Comparison of ENCODE assay signal across 8 cellular contexts in the genomic region with DNA sequence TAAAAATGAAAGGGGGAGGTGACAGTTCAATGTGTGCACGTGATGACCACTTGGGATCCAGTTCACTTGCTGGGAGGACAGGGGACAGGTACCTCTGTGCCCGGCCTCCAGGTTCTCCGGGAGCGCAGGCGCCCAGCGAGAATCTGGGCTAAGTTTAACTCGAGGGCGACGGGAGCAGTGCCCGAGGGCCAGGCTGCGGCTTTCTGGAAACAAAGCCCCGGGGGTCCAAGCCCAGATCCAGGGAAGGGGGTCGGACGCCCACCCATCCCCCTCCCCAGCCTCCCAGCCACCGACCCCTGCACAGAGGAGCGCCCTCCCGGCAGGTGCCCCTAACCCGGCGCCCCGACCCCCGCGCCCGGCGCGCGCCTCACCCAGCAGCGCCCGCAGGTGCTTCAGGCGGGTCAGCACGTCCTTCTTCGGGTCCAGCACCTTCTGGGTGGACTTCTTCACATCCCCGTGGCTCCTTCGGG. TPM values are rescaled to one million over a fixed set of nuclear protein-coding genes. Genes with fewer than 3 reads are reported as not detected.
DNase-seq lines count a peak whose midpoint lies in the region; ATAC-seq and TF ChIP-seq lines count a peak whose summit lies in the region.

No MANE protein-coding gene starts in this region.

- DNase-seq in DMS 273 (lab: John Stamatoyannopoulos, UW; ENCODE audit: unreplicated experiment) (peak; percentile 55), DMS 273 treated with DMSO at 0.1 percent for 48 hours (lab: John Stamatoyannopoulos, UW) (no peak), HEK293T (ENCODE audit: extremely low spot score) (peak; percentile 21), NT2/D1 (ENCODE audit: low read depth, low spot score) (no peak), cerebellum (ENCODE audit: low spot score) (peak; percentile 22), lung (ENCODE audit: low spot score) (no peak), tibial nerve (ENCODE audit: low spot score in 2 of 2) (no peak)

- H3K4me1 ChIP-seq in NT2/D1 (ENCODE audit: insufficient read depth, insufficient read length) (no peaks in the 10 kb centered on the region), lung (ENCODE audit: control insufficient read depth in 2 of 2, insufficient read depth in 2 of 2, low read length in 2 of 2) (peaks cover 1 to 4% of the 10 kb centered on the region in 2 donors), tibial nerve (peaks cover 0 to 19% (median 7%) of the 10 kb centered on the region in 4 donors)

- TF ChIP-seq CTCF in lung (IDR thresholded peaks at IDR 0.05; ENCODE audit: control extremely low read depth, extremely low read depth) (no peak), tibial nerve (IDR thresholded peaks at IDR 0.05) (no peak)

- H3K4me3 ChIP-seq in NT2/D1 (ENCODE audit: insufficient read length, low read depth) (peak overlapping the region; percentile 74), lung (peak overlapping the region; percentile 69), tibial nerve (peak overlapping the region; percentile 84 to 100 (median 97))

- CTCF ChIA-PET in HEK293T (lab: Yijun Ruan, JAX) = interaction anchor here (1.2 kb wide), 1 partner anchor 108 kb away, joined by 3 read pairs; no protein-coding TSS in a partner anchor

- peak overlapping the region; percentile 86 for H3K9ac ChIP-seq in NT2/D1 (ENCODE audit: insufficient read length, low read depth)

- no peak for ATAC-seq in lung (ENCODE audit: insufficient read depth, low FRiP score)
- no peak for ATAC-seq in HG03469 (IDR thresholded peaks at IDR 0.05; ENCODE audit: unreplicated experiment)

- 1% methylated on average over 30 to 33 of the region's 33 CpGs for WGBS in lung, 2 donors
- WGBS in tibial nerve, 2 donors = 1 to 2% methylated on average over 28 to 31 of the region's 33 CpGs

- TF ChIP-seq POLR2A in tibial nerve (IDR thresholded peaks at IDR 0.05) = no peak

- H3K9me3 ChIP-seq in NT2/D1 (ENCODE audit: insufficient read depth, low read length) (no peaks in the 10 kb centered on the region), lung (ENCODE audit: control insufficient read depth in 2 of 2, insufficient read depth in 1 of 2, low read length in 1 of 2) (no peaks in the 10 kb centered on the region), tibial nerve (no peaks in the 10 kb centered on the region)

- no peak for TF ChIP-seq EP300 in tibial nerve (IDR thresholded peaks at IDR 0.05)

- no peaks in the 10 kb centered on the region for H3K36me3 ChIP-seq in NT2/D1 (ENCODE audit: insufficient read depth, insufficient read length, low read length)
- no peaks in the 10 kb centered on the region for H3K36me3 ChIP-seq in lung (ENCODE audit: control insufficient read depth in 2 of 2, insufficient read depth in 2 of 2, low read length in 2 of 2)
- H3K36me3 ChIP-seq in tibial nerve = no peaks in the 10 kb centered on the region

- no peaks in the 10 kb centered on the region for H3K27me3 ChIP-seq in NT2/D1 (ENCODE audit: insufficient read depth, insufficient read length)
- no peaks in the 10 kb centered on the region for H3K27me3 ChIP-seq in lung (ENCODE audit: control insufficient read depth, insufficient read depth)
- H3K27me3 ChIP-seq in tibial nerve = no peaks in the 10 kb centered on the region

- H3K27ac ChIP-seq in lung (ENCODE audit: low read depth in 1 of 2, low read length in 1 of 2) (peak overlapping the region; percentile 90 to 95), tibial nerve (peak overlapping the region; percentile 79 to 93 (median 90))

- POLR2A ChIA-PET in HEK293T (lab: Yijun Ruan, JAX) = interaction anchor here (0.5 to 1.7 kb wide), 14 partner anchors 8 to 113 kb away, joined by 3 to 8 read pairs (median 4); no protein-coding TSS in a partner anchor

TF ChIP-seq in HEK293T, 16 proteins besides CTCF, POLR2A, EP300 and RAD21:
- TF ChIP-seq FOXK2 (IDR thresholded peaks at IDR 0.05) = no peak
- no peak for TF ChIP-seq ZNF384 (IDR thresholded peaks at IDR 0.05)
- no peak for TF ChIP-seq ARNT (IDR thresholded peaks at IDR 0.05)
- no peak for TF ChIP-seq FOXM1 (IDR thresholded peaks at IDR 0.05; ENCODE audit: borderline replicate concordance)
- no peak for TF ChIP-seq NFRKB (IDR thresholded peaks at IDR 0.05)
- no peak for TF ChIP-seq FOXA1 (IDR thresholded peaks at IDR 0.05)
- TF ChIP-seq SP1 (IDR thresholded peaks at IDR 0.05) = no peak
- TF ChIP-seq HDGF (IDR thresholded peaks at IDR 0.05; ENCODE audit: borderline replicate concordance) = no peak
- no peak for TF ChIP-seq TARDBP (IDR thresholded peaks at IDR 0.05)
- TF ChIP-seq CTBP1 (IDR thresholded peaks at IDR 0.05; ENCODE audit: borderline replicate concordance) = no peak
TF ChIP-seq in HEK293T: peak in this region for 0.

RNA-seq across cellular contexts. Expression of a gene that starts 0.4 kb away (rescaled TPM):
- total RNA-seq in cerebellum (50.7 TPM), lung (10 to 100 TPM; 77.2 to 83.4 TPM), tibial nerve (10 to 100 TPM; 20.5 to 42.9 (median 29.6) TPM)
- 10 to 100 TPM; 12.1 to 34.0 TPM for polyA plus RNA-seq in lung

Comparison
In these comparisons a context has a peak if more than half of its experiments do, and no peak if none do; other contexts are left out.
1. DNase-seq: peak in DMS 273 (single experiment), HEK293T (single experiment) and cerebellum (single experiment); none in DMS 273 treated with DMSO at 0.1 percent for 48 hours (single experiment), NT2/D1 (single experiment), lung (single experiment) and tibial nerve (0 of 2).
2. Peak in every context shown above with its lines, with median percentiles within 50 percentile points of each other: H3K4me3 ChIP-seq.